ENCODE assay signal across 13 cellular contexts in the genomic region with DNA sequence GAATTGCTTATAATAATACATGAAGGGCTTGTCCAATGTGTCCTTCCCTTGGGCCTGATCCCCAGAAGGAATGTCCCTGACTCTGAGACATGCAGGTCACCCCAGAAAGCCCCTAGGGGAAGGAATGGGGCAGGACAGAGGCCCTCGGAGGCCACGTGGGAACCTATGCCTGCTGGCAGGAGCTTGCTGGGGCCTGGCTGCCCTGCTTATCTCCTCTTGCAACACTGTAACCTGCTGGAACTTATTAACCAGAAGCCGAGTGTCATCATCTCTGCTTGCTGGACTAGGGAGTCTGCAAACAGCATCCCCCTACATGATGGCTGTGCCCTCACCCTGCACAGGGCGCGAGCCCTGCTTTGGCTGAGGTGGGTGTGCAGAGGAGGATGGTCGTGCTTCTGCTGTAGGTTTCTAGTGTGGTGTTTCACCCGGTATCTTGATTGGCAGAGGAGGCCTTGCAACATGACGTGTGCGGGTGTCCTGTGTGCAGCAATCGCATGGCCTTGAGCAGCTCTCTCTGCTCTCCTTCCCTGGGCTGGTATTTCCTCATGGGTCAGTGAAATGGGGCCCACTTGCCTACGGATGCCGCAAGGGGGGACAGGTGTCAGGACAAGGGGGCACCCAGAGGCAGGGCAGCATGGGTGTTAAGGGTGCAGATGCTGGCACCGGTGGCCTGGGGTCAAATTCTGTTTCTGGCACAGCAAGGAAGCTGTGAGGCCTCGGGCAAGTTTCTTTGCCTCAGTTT. TPM values are rescaled to one million over a fixed set of nuclear protein-coding genes. Genes with fewer than 3 reads are reported as not detected.
DNase-seq lines count a peak whose midpoint lies in the region; ATAC-seq and TF ChIP-seq lines count a peak whose summit lies in the region.
"Had no signal": no experiment of that assay in that cellular context is flagged by ENCODE, and none has a peak within 500 bp of the region (broad histone marks: within the 10 kb centered on the region; RNA-seq: fewer than 3 reads in every experiment).

No MANE protein-coding gene starts in this region.

- intact Hi-C loops in left ventricle myocardium superior (cut with micrococcal nuclease) (no loop called here), testis (cut with DNase I; ENCODE audit: low total_unique reads) (no loop called here), MCF 10A (cut with micrococcal nuclease) (no loop called here)
- intact Hi-C loops in CD4-positive, alpha-beta memory T cell (cut with micrococcal nuclease): no loop called here

- peak; percentile 76 for DNase-seq in HK-2 (ENCODE audit: unreplicated experiment)
- no peak for DNase-seq in WTC11 (ENCODE audit: low spot score)
- DNase-seq in left ventricle myocardium superior: peak; percentile 57
- DNase-seq in testis: peak; percentile 84
- no peak for DNase-seq in MCF 10A (ENCODE audit: unreplicated experiment)
- DNase-seq in CD4-positive, alpha-beta memory T cell: no peak
- DNase-seq: activated CD4-positive, alpha-beta memory T cell treated with anti-CD3 and anti-CD28 coated beads for 36 hours; activated naive CD8-positive, alpha-beta T cell treated with anti-CD3 and anti-CD28 coated beads, Interleukin-2, amount 10 ng/mL, durations not matched to agents 7 days and 5 days; NCI-H1048 had no signal

- 62 to 72% methylated on average over 9 to 14 of the region's 14 CpGs for WGBS in testis, 2 donors

- POLR2A ChIA-PET in WTC11 (lab: Charles Lee) (no interaction called here), MCF 10A (lab: Yijun Ruan, JAX) (no interaction called here)
- POLR2A ChIA-PET in CD4-positive, alpha-beta memory T cell (lab: Charles Lee; ENCODE audit: partially characterized antibody): no interaction called here

- no peak for ATAC-seq in WTC11
- ATAC-seq in left ventricle myocardium superior: peak; percentile 66
- ATAC-seq in HG03159 (IDR thresholded peaks at IDR 0.05; ENCODE audit: unreplicated experiment): no peak
- ATAC-seq: psoas muscle had no signal

- no peaks in the 10 kb centered on the region for H3K9me3 ChIP-seq in testis
- H3K9me3 ChIP-seq in CD4-positive, alpha-beta memory T cell (ENCODE audit: control insufficient read depth in 1 of 2, low read length in 2 of 2): no peaks in the 10 kb centered on the region
- H3K9me3 ChIP-seq: HAP-1, psoas muscle had no signal

- CTCF ChIA-PET in WTC11 (lab: Charles Lee) (interaction anchor here (0.6 to 1.4 kb wide), 2 partner anchors 41 to 46 kb away, joined by 3 read pairs; no protein-coding TSS in a partner anchor), MCF 10A (lab: Yijun Ruan, JAX) (interaction anchor here (0.6 kb wide), 1 partner anchor 452 kb away, joined by 3 read pairs; no protein-coding TSS in a partner anchor)
- CTCF ChIA-PET in CD4-positive, alpha-beta memory T cell (lab: Charles Lee; ENCODE audit: partially characterized antibody): no interaction called here

- H3K27me3 ChIP-seq in testis: no peaks in the 10 kb centered on the region
- no peaks in the 10 kb centered on the region for H3K27me3 ChIP-seq in CD4-positive, alpha-beta memory T cell (ENCODE audit: insufficient read depth, low read length)

- H3K27ac Mint-ChIP-seq in WTC11: no peak overlapping the region
- no peak overlapping the region for H3K27ac Mint-ChIP-seq in MCF 10A (ENCODE audit: low read depth, unreplicated experiment)
- no peak overlapping the region for H3K27ac Mint-ChIP-seq in CD4-positive, alpha-beta memory T cell
- H3K27ac Mint-ChIP-seq: activated CD4-positive, alpha-beta memory T cell treated with anti-CD3 and anti-CD28 coated beads for 36 hours; activated naive CD8-positive, alpha-beta T cell treated with anti-CD3 and anti-CD28 coated beads, Interleukin-2, amount 10 ng/mL, durations not matched to agents 7 days and 5 days had no signal

- no peaks in the 10 kb centered on the region for H3K9me3 Mint-ChIP-seq in WTC11
- H3K9me3 Mint-ChIP-seq in MCF 10A (ENCODE audit: unreplicated experiment): no peaks in the 10 kb centered on the region
- no peaks in the 10 kb centered on the region for H3K9me3 Mint-ChIP-seq in CD4-positive, alpha-beta memory T cell
- H3K9me3 Mint-ChIP-seq: activated CD4-positive, alpha-beta memory T cell treated with anti-CD3 and anti-CD28 coated beads for 36 hours; activated naive CD8-positive, alpha-beta T cell treated with anti-CD3 and anti-CD28 coated beads, Interleukin-2, amount 10 ng/mL, durations not matched to agents 7 days and 5 days had no signal

- no peak for TF ChIP-seq POLR2A in testis (IDR thresholded peaks at IDR 0.05)

- H3K4me3 Mint-ChIP-seq in WTC11 (no peak overlapping the region), MCF 10A (ENCODE audit: unreplicated experiment) (no peak overlapping the region)
- H3K4me3 Mint-ChIP-seq in CD4-positive, alpha-beta memory T cell: no peak overlapping the region
- H3K4me3 Mint-ChIP-seq: activated CD4-positive, alpha-beta memory T cell treated with anti-CD3 and anti-CD28 coated beads for 36 hours; activated naive CD8-positive, alpha-beta T cell treated with anti-CD3 and anti-CD28 coated beads, Interleukin-2, amount 10 ng/mL, durations not matched to agents 7 days and 5 days had no signal

- peaks cover 14% of the 10 kb centered on the region; the same call in 1 of the 2 replicates for H3K4me1 Mint-ChIP-seq in WTC11
- no peaks in the 10 kb centered on the region for H3K4me1 Mint-ChIP-seq in MCF 10A (ENCODE audit: insufficient read depth, unreplicated experiment)
- H3K4me1 Mint-ChIP-seq in CD4-positive, alpha-beta memory T cell: no peaks in the 10 kb centered on the region

- BruUV-seq in MCF 10A (replicated peaks; lab: Mats Ljungman, UMichigan): no TSS peak

- H3K4me3 ChIP-seq in testis: no peak overlapping the region
- H3K4me3 ChIP-seq in CD4-positive, alpha-beta memory T cell (ENCODE audit: low read length in 2 of 2): no peak overlapping the region
- H3K4me3 ChIP-seq: HAP-1, psoas muscle had no signal

- no peaks in the 10 kb centered on the region for H3K36me3 ChIP-seq in testis (ENCODE audit: low read depth, missing control alignments)
- no peaks in the 10 kb centered on the region for H3K36me3 ChIP-seq in CD4-positive, alpha-beta memory T cell (ENCODE audit: insufficient read depth, low read length)
- H3K36me3 ChIP-seq: HAP-1 had no signal

- H3K4me1 ChIP-seq in testis: peaks cover 27% of the 10 kb centered on the region
- H3K4me1 ChIP-seq in CD4-positive, alpha-beta memory T cell (ENCODE audit: insufficient read depth, low read length): no peaks in the 10 kb centered on the region
- H3K4me1 ChIP-seq: HAP-1, psoas muscle had no signal

- peak overlapping the region; percentile 53 to 87 for H3K27ac ChIP-seq in testis
- H3K27ac ChIP-seq in CD4-positive, alpha-beta memory T cell (ENCODE audit: low read depth, low read length): no peak overlapping the region
- H3K27ac ChIP-seq: psoas muscle had no signal

- no peaks in the 10 kb centered on the region for H3K36me3 Mint-ChIP-seq in WTC11
- H3K36me3 Mint-ChIP-seq in MCF 10A (ENCODE audit: insufficient read depth, unreplicated experiment): no peaks in the 10 kb centered on the region
- H3K36me3 Mint-ChIP-seq in CD4-positive, alpha-beta memory T cell: no peaks in the 10 kb centered on the region
- H3K36me3 Mint-ChIP-seq: activated CD4-positive, alpha-beta memory T cell treated with anti-CD3 and anti-CD28 coated beads for 36 hours; activated naive CD8-positive, alpha-beta T cell treated with anti-CD3 and anti-CD28 coated beads, Interleukin-2, amount 10 ng/mL, durations not matched to agents 7 days and 5 days had no signal

- TF ChIP-seq CTCF in WTC11 (IDR thresholded peaks at IDR 0.05) (no peak), testis (IDR thresholded peaks at IDR 0.05) (peak in 1 of 3 experiments; percentile 17), MCF 10A (IDR thresholded peaks at IDR 0.05; ENCODE audit: unreplicated experiment) (no peak)

- H3K27me3 Mint-ChIP-seq in WTC11 (ENCODE audit: low read depth) (peaks cover 8% of the 10 kb centered on the region; the same call in 1 of the 2 replicates), MCF 10A (ENCODE audit: insufficient read depth, unreplicated experiment) (peaks cover 26% of the 10 kb centered on the region)
- peaks cover 0 to 4% of the 10 kb centered on the region in 2 donors for H3K27me3 Mint-ChIP-seq in CD4-positive, alpha-beta memory T cell

TF ChIP-seq in WTC11, 78 proteins besides CTCF, POLR2A, EP300 and RAD21 (continues in another document):
- peak; percentile 97 for TF ChIP-seq GABPB1 (CRISPR knock-in tag; IDR thresholded peaks at IDR 0.05)

RNA-seq across cellular contexts. Expression of a gene that starts 5.0 kb away (rescaled TPM):
- total RNA-seq in WTC11 (2021) (4.1 to 6.8 TPM (median 6.4 TPM) in 3 replicates), left ventricle myocardium superior (0.45 TPM), testis (10 to 100 TPM; 13.3 to 21.7 TPM), MCF 10A (2022) (not detected in 2 replicates)
- 21.4 TPM for polyA plus RNA-seq in testis (ENCODE audit: insufficient read depth, low read depth, low replicate concordance)
- total RNA-seq in CD4-positive, alpha-beta memory T cell: under 1 TPM; 0.23 to 0.42 TPM
- not detected for polyA plus RNA-seq in CD4-positive, alpha-beta memory T cell
- total RNA-seq: activated CD4-positive, alpha-beta memory T cell treated with anti-CD3 and anti-CD28 coated beads for 36 hours; temporal lobe had no signal

RNA-seq across cellular contexts. Expression of a gene that starts 11.4 kb away (rescaled TPM):
- total RNA-seq in WTC11 (2021) (0.09 TPM in 1 of 3 replicates, not detected in the others), left ventricle myocardium superior (not detected), testis (1 to 10 TPM in 1 of 2 donors, under 1 TPM in 1; 0.25 to 1.0 TPM), MCF 10A (2022) (not detected in 2 replicates)
- polyA plus RNA-seq in testis (ENCODE audit: insufficient read depth, low read depth, low replicate concordance): 0.34 TPM
- not detected for total RNA-seq in CD4-positive, alpha-beta memory T cell
- polyA plus RNA-seq in CD4-positive, alpha-beta memory T cell: not detected
- total RNA-seq: activated CD4-positive, alpha-beta memory T cell treated with anti-CD3 and anti-CD28 coated beads for 36 hours; activated naive CD8-positive, alpha-beta T cell treated with anti-CD3 and anti-CD28 coated beads, Interleukin-2, amount 10 ng/mL, durations not matched to agents 7 days and 5 days; temporal lobe had no signal

RNA-seq across cellular contexts. Expression of a gene that starts 29.8 kb away (rescaled TPM):
- not detected in 3 replicates for total RNA-seq in WTC11 (2021)
- total RNA-seq in left ventricle myocardium superior: not detected
- 10 to 100 TPM; 33.0 to 61.4 TPM for total RNA-seq in testis
- 42.2 TPM for polyA plus RNA-seq in testis (ENCODE audit: insufficient read depth, low read depth, low replicate concordance)
- not detected in 2 replicates for total RNA-seq in MCF 10A (2022)
- total RNA-seq in CD4-positive, alpha-beta memory T cell: not detected
- not detected for polyA plus RNA-seq in CD4-positive, alpha-beta memory T cell
- total RNA-seq: activated CD4-positive, alpha-beta memory T cell treated with anti-CD3 and anti-CD28 coated beads for 36 hours; activated naive CD8-positive, alpha-beta T cell treated with anti-CD3 and anti-CD28 coated beads, Interleukin-2, amount 10 ng/mL, durations not matched to agents 7 days and 5 days; temporal lobe had no signal
- polyA plus RNA-seq: psoas muscle had no signal

RNA-seq across cellular contexts. Expression of a gene that starts 53.3 kb away (rescaled TPM):
- 32.9 to 34.7 TPM (median 33.4 TPM) in 3 replicates for total RNA-seq in WTC11 (2021)
- 17.9 TPM for total RNA-seq in left ventricle myocardium superior
- 10 to 100 TPM; 78.9 to 80.3 TPM for total RNA-seq in testis
- 25.6 TPM for polyA plus RNA-seq in testis (ENCODE audit: insufficient read depth, low read depth, low replicate concordance)
- total RNA-seq in MCF 10A (2022): 37.2 and 37.5 TPM in 2 replicates
- total RNA-seq in CD4-positive, alpha-beta memory T cell: 10 to 100 TPM; 58.2 to 66.3 TPM
- 10 to 100 TPM; 10.3 to 27.7 TPM for polyA plus RNA-seq in CD4-positive, alpha-beta memory T cell

Comparison
In these comparisons a context has a peak if more than half of its experiments do, and no peak if none do; other contexts are left out.
1. DNase-seq: peak in HK-2 (single experiment), left ventricle myocardium superior (single experiment) and testis (single experiment); none in WTC11 (single experiment), MCF 10A (single experiment) and CD4-positive, alpha-beta memory T cell (0 of 5).
2. RNA of a gene that starts 29.8 kb away (total RNA-seq): 33.0 to 61.4 TPM in testis; not detected in WTC11, not detected in left ventricle myocardium superior (single experiment), not detected in MCF 10A and not detected in CD4-positive, alpha-beta memory T cell; every median in the first group is over 10 times any median in the second.